In genomic region chr1:69671363-69672010, GRCh38 we compare ENCODE assay signal across 19 cellular contexts.
DNase-seq lines count a peak whose midpoint lies in the region; ATAC-seq, FAIRE-seq and TF ChIP-seq lines count a peak whose summit lies in the region.
"Had no signal": no experiment of that assay in that cellular context is flagged by ENCODE, and none has a peak within 500 bp of the region (broad histone marks: within the 10 kb centered on the region; RNA-seq: fewer than 3 reads in every experiment).

No MANE protein-coding gene starts in this region.

- no TSS peak for BruUV-seq in HepG2 (replicated peaks; lab: Mats Ljungman, UMichigan)

- no peaks in the 10 kb centered on the region for H3K79me2 ChIP-seq in HepG2 (ENCODE audit: insufficient read depth, low read length)

- H3K4me1 Mint-ChIP-seq in WTC11 = no peaks in the 10 kb centered on the region
- no peaks in the 10 kb centered on the region for H3K4me1 Mint-ChIP-seq in osteocyte (ENCODE audit: unreplicated experiment)
- H3K4me1 Mint-ChIP-seq: central memory CD8-positive, alpha-beta T cell; endodermal cell had no signal

- peaks cover 10% of the 10 kb centered on the region for H3K9me3 ChIP-seq in HepG2 (ENCODE audit: low read length)
- H3K9me3 ChIP-seq: upper lobe of right lung had no signal

- no peak for TF ChIP-seq EP300 in HepG2 (IDR thresholded peaks at IDR 0.05; ENCODE audit: low read depth in 2 of 2, low read length in 2 of 2)
- TF ChIP-seq EP300 in HepG2 (CRISPR knock-in tag; IDR thresholded peaks at IDR 0.05; ENCODE audit: borderline replicate concordance) = no peak

- peaks cover 6% of the 10 kb centered on the region; the same call in 1 of the 2 replicates for H3K9me3 Mint-ChIP-seq in WTC11
- H3K9me3 Mint-ChIP-seq in osteocyte (ENCODE audit: unreplicated experiment) = peaks cover 12% of the 10 kb centered on the region
- H3K9me3 Mint-ChIP-seq: endodermal cell had no signal

- no peak for TF ChIP-seq CTCF in WTC11 (IDR thresholded peaks at IDR 0.05)
- no peak for TF ChIP-seq CTCF in osteocyte (IDR thresholded peaks at IDR 0.05)
- no peak for TF ChIP-seq CTCF in HepG2 (CRISPR knock-in tag; IDR thresholded peaks at IDR 0.05)

- no peaks in the 10 kb centered on the region for H3K27me3 Mint-ChIP-seq in WTC11 (ENCODE audit: low read depth)
- no peaks in the 10 kb centered on the region for H3K27me3 Mint-ChIP-seq in osteocyte (ENCODE audit: unreplicated experiment)
- H3K27me3 Mint-ChIP-seq: activated naive CD8-positive, alpha-beta T cell treated with anti-CD3 and anti-CD28 coated beads, Interleukin-2, amount 50 U/mL, for 24 hours; central memory CD8-positive, alpha-beta T cell had no signal

- CTCF ChIA-PET in WTC11 (lab: Charles Lee) (no interaction called here), HepG2 (lab: Yijun Ruan, JAX; ENCODE audit: low intra/inter-chr PET ratio, low total read pairs) (no interaction called here)

- no peak for TF ChIP-seq RAD21 in HepG2 (CRISPR knock-in tag; IDR thresholded peaks at IDR 0.05)

- H3K27ac ChIP-seq in HepG2 (ENCODE audit: extremely low read length, insufficient read depth, low read length) = no peak overlapping the region
- H3K27ac ChIP-seq: HL-60, upper lobe of right lung had no signal

- H3K4me1 ChIP-seq in HepG2 (ENCODE audit: insufficient read depth, low read length) = no peaks in the 10 kb centered on the region
- H3K4me1 ChIP-seq: upper lobe of right lung had no signal

- no peak overlapping the region for H3K9ac ChIP-seq in HepG2 (ENCODE audit: insufficient read depth, low read depth, low read length)

- H3K4me3 Mint-ChIP-seq in WTC11 (no peak overlapping the region), osteocyte (ENCODE audit: unreplicated experiment) (no peak overlapping the region)
- H3K4me3 Mint-ChIP-seq: activated naive CD8-positive, alpha-beta T cell treated with anti-CD3 and anti-CD28 coated beads, Interleukin-2, amount 50 U/mL, for 24 hours; central memory CD8-positive, alpha-beta T cell; endodermal cell had no signal

- H2AFZ ChIP-seq in HepG2 (ENCODE audit: low read length) = no peak overlapping the region

- in situ Hi-C loops in HepG2 (cut with HindIII; ENCODE audit: extremely low pct_ligation_motif_present, low pct_unique_long_range_greater_than_20kb) = no loop called here

- H3K36me3 ChIP-seq in HepG2 (replicated peaks in 1 of 2; ENCODE audit: control insufficient read depth in 1 of 2, insufficient read depth in 2 of 2, low read length in 2 of 2) = no peaks in the 10 kb centered on the region
- H3K36me3 ChIP-seq: upper lobe of right lung had no signal

- FAIRE-seq in HepG2 (lab: Jason Lieb, UNC) = no peak
- FAIRE-seq: frontal cortex, GM12878 had no signal

- ATAC-seq in WTC11 = peak; percentile 43; the same call in 1 of the 2 replicates
- no peak for ATAC-seq in HepG2
- ATAC-seq in HG02840 (IDR thresholded peaks at IDR 0.05; ENCODE audit: low FRiP score, unreplicated experiment) = no peak
- ATAC-seq: activated naive CD8-positive, alpha-beta T cell treated with anti-CD3 and anti-CD28 coated beads, Interleukin-2, amount 50 U/mL, for 24 hours; GM12878; upper lobe of right lung had no signal

- intact Hi-C loops in HepG2 (cut with micrococcal nuclease; ENCODE audit: unreplicated experiment) = no loop called here

- no peak for TF ChIP-seq POLR2A in HepG2 (IDR thresholded peaks at IDR 0.05; ENCODE audit: insufficient read depth in 1 of 2, low read depth in 2 of 2, low read length in 2 of 2)

- no peaks in the 10 kb centered on the region for H4K20me1 ChIP-seq in HepG2 (ENCODE audit: insufficient read depth, low read length)

- H3K36me3 Mint-ChIP-seq in WTC11 (no peaks in the 10 kb centered on the region), osteocyte (ENCODE audit: unreplicated experiment) (no peaks in the 10 kb centered on the region)

- POLR2A ChIA-PET in WTC11 (lab: Charles Lee) = no interaction called here
- POLR2A ChIA-PET in HepG2 (lab: Yijun Ruan, JAX) = no interaction called here

- DNase-seq in DMS53 treated with DMSO at 0.1 percent for 48 hours (lab: John Stamatoyannopoulos, UW; ENCODE audit: unreplicated experiment) (peak; percentile 97), M059J (ENCODE audit: low read depth) (peak; percentile 86), WTC11 (ENCODE audit: low spot score) (no peak), osteocyte (ENCODE audit: extremely low spot score, unreplicated experiment) (no peak), KG1 (lab: John Stamatoyannopoulos, UW) (no peak), HepG2 (ENCODE audit: low spot score) (no peak), occipital lobe (lab: John Stamatoyannopoulos, UW) (no peak)
- DNase-seq: activated naive CD8-positive, alpha-beta T cell treated with anti-CD3 and anti-CD28 coated beads, Interleukin-2, amount 50 U/mL, for 24 hours; activated T-cell treated with anti-CD3 and anti-CD28 coated beads, Interleukin-2, amount 50 U/mL, for 48 hours; DND-41; endodermal cell; NCI-H2081; T1000; upper lobe of right lung had no signal

- WGBS in HepG2 (ENCODE audit: low lambda C conversion rate) = 0% methylated on average over 1 of the region's 7 CpGs

- H3K27me3 ChIP-seq in HepG2 (ENCODE audit: control insufficient read depth in 1 of 2, insufficient read depth in 2 of 2, low read length in 2 of 2) = no peaks in the 10 kb centered on the region
- H3K27me3 ChIP-seq: upper lobe of right lung had no signal

- no peak overlapping the region for H3K27ac Mint-ChIP-seq in WTC11
- peak overlapping the region; percentile 5 for H3K27ac Mint-ChIP-seq in osteocyte (ENCODE audit: unreplicated experiment)
- H3K27ac Mint-ChIP-seq: activated naive CD8-positive, alpha-beta T cell treated with anti-CD3 and anti-CD28 coated beads, Interleukin-2, amount 50 U/mL, for 24 hours; endodermal cell had no signal

- H3K4me2 ChIP-seq in HepG2 (ENCODE audit: low read depth, low read length) = no peak overlapping the region

- no peak overlapping the region for H3K4me3 ChIP-seq in HepG2 (replicated peaks in 1 of 3; ENCODE audit: insufficient read depth in 1 of 3, low read depth in 2 of 3, low read length in 3 of 3)
- H3K4me3 ChIP-seq: GM12878, upper lobe of right lung had no signal

TF ChIP-seq in WTC11, 78 proteins besides CTCF, POLR2A, EP300 and RAD21 (continues in another document):
- TF ChIP-seq ATF2 (CRISPR knock-in tag; IDR thresholded peaks at IDR 0.05; ENCODE audit: borderline replicate concordance, low read depth) (no peak), ZNF423 (CRISPR knock-in tag; IDR thresholded peaks at IDR 0.05) (no peak), HMGA2 (CRISPR knock-in tag; IDR thresholded peaks at IDR 0.05) (no peak), ESRRA (CRISPR knock-in tag; IDR thresholded peaks at IDR 0.05; ENCODE audit: borderline replicate concordance) (no peak)

TF ChIP-seq in HepG2, 621 proteins besides CTCF, POLR2A, EP300 and RAD21:
- no peak for TF ChIP-seq TBX3 (IDR thresholded peaks at IDR 0.05; ENCODE audit: borderline replicate concordance)
- no peak for TF ChIP-seq IRF1 (CRISPR knock-in tag; IDR thresholded peaks at IDR 0.05; ENCODE audit: low read depth)

Comparison
In these comparisons a context has a peak if more than half of its experiments do, and no peak if none do; other contexts are left out.
1. DNase-seq: peak in DMS53 treated with DMSO at 0.1 percent for 48 hours (single experiment) and M059J (single experiment); none in WTC11 (single experiment), osteocyte (single experiment), KG1 (single experiment), HepG2 (single experiment) and occipital lobe (single experiment).